Comparison of ENCODE assay signal across 1 cellular context in genomic region chr9:10208691-10209069, GRCh38.
TF ChIP-seq lines count a peak whose summit lies in the region.

No MANE protein-coding gene starts in this region.

TF ChIP-seq in GM23338, 12 proteins besides CTCF, POLR2A, EP300 and RAD21 (continued from another document):
- no peak for TF ChIP-seq ZNF462 (CRISPR knock-in tag; IDR thresholded peaks at IDR 0.05)
